ENCODE assay signal across 10 cellular contexts in genomic region chr2:42791606-42792005, GRCh38. TPM values are rescaled to one million over a fixed set of nuclear protein-coding genes. Genes with fewer than 3 reads are reported as not detected.
A peak's percentile ranks its signal among the peaks of the same experiment; 100 is the strongest.
DNase-seq lines count a peak whose midpoint lies in the region; ATAC-seq and TF ChIP-seq lines count a peak whose summit lies in the region.
"Had no signal": no experiment of that assay in that cellular context is flagged by ENCODE, and none has a peak within 500 bp of the region (broad histone marks: within the 10 kb centered on the region; RNA-seq: fewer than 3 reads in every experiment).

No MANE protein-coding gene starts in this region.

- H3K4me1 Mint-ChIP-seq in activated T-cell treated with anti-CD3 and anti-CD28 coated beads, Interleukin-2, amount 50 U/mL, for 4 hours (ENCODE audit: low read depth), result peaks cover 30% of the 10 kb centered on the region
- H3K4me1 Mint-ChIP-seq in central memory CD8-positive, alpha-beta T cell, result peaks cover 6% of the 10 kb centered on the region
- peaks cover 17 to 46% (median 34%) of the 10 kb centered on the region in 7 donors for H3K4me1 Mint-ChIP-seq in naive thymus-derived CD4-positive, alpha-beta T cell

- no peak for TF ChIP-seq POLR2A in transverse colon (IDR thresholded peaks at IDR 0.05)

- intact Hi-C loops in naive thymus-derived CD4-positive, alpha-beta T cell (cut with micrococcal nuclease), result loop anchor here in 1 of 2 donors (1.0 kb wide), 1 partner anchor 19 kb away; no protein-coding TSS in a partner anchor
- intact Hi-C loops in transverse colon (cut with DNase I; ENCODE audit: low total_unique reads), result no loop called here

- H3K9me3 ChIP-seq in naive thymus-derived CD4-positive, alpha-beta T cell (ENCODE audit: control insufficient read depth in 2 of 3, low read length in 3 of 3), result no peaks in the 10 kb centered on the region
- no peaks in the 10 kb centered on the region for H3K9me3 ChIP-seq in transverse colon

- H3K4me3 ChIP-seq in naive thymus-derived CD4-positive, alpha-beta T cell (ENCODE audit: low read length), result no peak overlapping the region
- peak overlapping the region in 2 of 4 donors; percentile 58 to 64 for H3K4me3 ChIP-seq in transverse colon

- H3K27ac ChIP-seq in naive thymus-derived CD4-positive, alpha-beta T cell (ENCODE audit: low read depth, low read length), result no peak overlapping the region
- peak overlapping the region in 3 of 4 donors; percentile 83 to 88 (median 85) for H3K27ac ChIP-seq in transverse colon
- H3K27ac ChIP-seq: RWPE1 had no signal

- POLR2A ChIA-PET in naive thymus-derived CD4-positive, alpha-beta T cell (lab: Charles Lee), result interaction anchor here (0.7 kb wide), 1 partner anchor 9 kb away, joined by 3 read pairs; no protein-coding TSS in a partner anchor

- H3K36me3 ChIP-seq in naive thymus-derived CD4-positive, alpha-beta T cell (ENCODE audit: control insufficient read depth in 2 of 3, insufficient read depth in 3 of 3, low read length in 3 of 3), result no peaks in the 10 kb centered on the region
- no peaks in the 10 kb centered on the region for H3K36me3 ChIP-seq in transverse colon

- TF ChIP-seq EP300 in transverse colon (IDR thresholded peaks at IDR 0.05; ENCODE audit: low read depth), result no peak

- TF ChIP-seq CTCF in transverse colon (IDR thresholded peaks at IDR 0.05), result no peak

- in situ Hi-C loops in transverse colon (cut with MboI; ENCODE audit: low pct_ligation_motif_present in 1 of 4, low pct_unique_long_range_greater_than_20kb in 1 of 4, low sequenced_read_pairs in 3 of 4), result no loop called here

- DNase-seq in activated T-cell treated with anti-CD3 and anti-CD28 coated beads, Interleukin-2, amount 50 U/mL, for 4 hours, result no peak
- DNase-seq in activated T-cell treated with anti-CD3 and anti-CD28 coated beads for 4 hours (no peak), transverse colon (no peak), COLO829 (ENCODE audit: low spot score) (no peak)
- no peak for DNase-seq in central memory CD8-positive, alpha-beta T cell (ENCODE audit: low spot score in 2 of 2)
- DNase-seq in naive thymus-derived CD4-positive, alpha-beta T cell, result no peak
- DNase-seq: NCI-H1694 had no signal

- ATAC-seq in activated T-cell treated with anti-CD3 and anti-CD28 coated beads, Interleukin-2, amount 50 U/mL, for 4 hours, result no peak
- ATAC-seq in central memory CD8-positive, alpha-beta T cell (replicated peaks; ENCODE audit: extremely low read depth, poor library complexity, severe bottlenecking), result no peak
- no peak for ATAC-seq in naive thymus-derived CD4-positive, alpha-beta T cell
- ATAC-seq in HG02642 (IDR thresholded peaks at IDR 0.05; ENCODE audit: poor library complexity, unreplicated experiment) (no peak), HG03439 (IDR thresholded peaks at IDR 0.05; ENCODE audit: unreplicated experiment) (no peak)

- H3K4me3 Mint-ChIP-seq in activated T-cell treated with anti-CD3 and anti-CD28 coated beads, Interleukin-2, amount 50 U/mL, for 4 hours, result peak overlapping the region; percentile 20
- H3K4me3 Mint-ChIP-seq in central memory CD8-positive, alpha-beta T cell, result peak overlapping the region; percentile 73
- peak overlapping the region; percentile 78 to 94 (median 84) for H3K4me3 Mint-ChIP-seq in naive thymus-derived CD4-positive, alpha-beta T cell

- WGBS in transverse colon (ENCODE audit: low coverage in 1 of 2), 2 donors, result 66% methylated on average over 4 of the region's 4 CpGs; no CpG with 5 or more reads in 1 of the 2 donors

- peaks cover 51% of the 10 kb centered on the region for H3K27me3 Mint-ChIP-seq in activated T-cell treated with anti-CD3 and anti-CD28 coated beads, Interleukin-2, amount 50 U/mL, for 4 hours (ENCODE audit: low read depth)
- H3K27me3 Mint-ChIP-seq in central memory CD8-positive, alpha-beta T cell, result peaks cover 74% of the 10 kb centered on the region
- H3K27me3 Mint-ChIP-seq in naive thymus-derived CD4-positive, alpha-beta T cell, result peaks cover 30 to 48% (median 37%) of the 10 kb centered on the region in 5 donors

- no peaks in the 10 kb centered on the region for H3K9me3 Mint-ChIP-seq in activated T-cell treated with anti-CD3 and anti-CD28 coated beads, Interleukin-2, amount 50 U/mL, for 4 hours
- no peaks in the 10 kb centered on the region for H3K9me3 Mint-ChIP-seq in central memory CD8-positive, alpha-beta T cell
- H3K9me3 Mint-ChIP-seq in naive thymus-derived CD4-positive, alpha-beta T cell, result peaks cover 0 to 4% (median 0%) of the 10 kb centered on the region in 11 donors

- peaks cover 1% of the 10 kb centered on the region for H3K36me3 Mint-ChIP-seq in activated T-cell treated with anti-CD3 and anti-CD28 coated beads, Interleukin-2, amount 50 U/mL, for 4 hours (ENCODE audit: insufficient read depth)
- H3K36me3 Mint-ChIP-seq in central memory CD8-positive, alpha-beta T cell (ENCODE audit: insufficient read depth), result peaks cover 5% of the 10 kb centered on the region
- peaks cover 0 to 8% (median 6%) of the 10 kb centered on the region in 5 donors for H3K36me3 Mint-ChIP-seq in naive thymus-derived CD4-positive, alpha-beta T cell

- CTCF ChIA-PET in naive thymus-derived CD4-positive, alpha-beta T cell (lab: Charles Lee), result interaction anchor here (1.5 kb wide), 1 partner anchor 19 kb away, joined by 3 read pairs; no protein-coding TSS in a partner anchor

- peaks cover 0 to 5% of the 10 kb centered on the region in 2 donors for H3K27me3 ChIP-seq in naive thymus-derived CD4-positive, alpha-beta T cell (ENCODE audit: control insufficient read depth in 2 of 2, insufficient read depth in 2 of 2, low read length in 2 of 2)
- no peaks in the 10 kb centered on the region for H3K27me3 ChIP-seq in transverse colon

- no peak overlapping the region for H3K27ac Mint-ChIP-seq in central memory CD8-positive, alpha-beta T cell (ENCODE audit: low read depth)
- peak overlapping the region in 2 of 9 donors; percentile 23 to 51 for H3K27ac Mint-ChIP-seq in naive thymus-derived CD4-positive, alpha-beta T cell

- peaks cover 0 to 15% of the 10 kb centered on the region in 2 donors for H3K4me1 ChIP-seq in naive thymus-derived CD4-positive, alpha-beta T cell (ENCODE audit: control insufficient read depth in 2 of 2, insufficient read depth in 2 of 2, low read length in 2 of 2)
- peaks cover 0 to 25% (median 12%) of the 10 kb centered on the region in 4 donors for H3K4me1 ChIP-seq in transverse colon

RNA-seq across cellular contexts. Expression of gene HAAO, which starts 0.8 kb away (rescaled TPM):
- under 1 TPM in 2 of 3 donors, not detected in 1; 0.24 to 0.30 TPM for total RNA-seq in activated T-cell treated with anti-CD3 and anti-CD28 coated beads, Interleukin-2, amount 50 U/mL, for 4 hours
- total RNA-seq in naive thymus-derived CD4-positive, alpha-beta T cell, result 1 to 10 TPM in 2 of 5 experiments, under 1 TPM in 1, not detected in 2; 0.82 to 5.1 (median 1.8) TPM
- under 1 TPM in 1 of 2 donors, not detected in 1; 0.33 TPM for polyA plus RNA-seq in naive thymus-derived CD4-positive, alpha-beta T cell
- total RNA-seq in transverse colon, result 10 to 100 TPM in 1 of 4 donors, 1 to 10 TPM in 2, not detected in 1; 1.9 to 29.4 (median 4.0) TPM

RNA-seq across cellular contexts. Expression of gene OXER1, which starts 27.7 kb away (rescaled TPM):
- under 1 TPM in 1 of 3 donors, not detected in 2; 0.33 TPM for total RNA-seq in activated T-cell treated with anti-CD3 and anti-CD28 coated beads, Interleukin-2, amount 50 U/mL, for 4 hours
- total RNA-seq in naive thymus-derived CD4-positive, alpha-beta T cell, result 1 to 10 TPM in 1 of 5 experiments, under 1 TPM in 2, not detected in 2; 0.12 to 3.0 (median 0.37) TPM
- polyA plus RNA-seq in naive thymus-derived CD4-positive, alpha-beta T cell, result under 1 TPM in 1 of 2 donors, not detected in 1; 0.36 TPM
- 1 to 10 TPM in 2 of 4 donors, under 1 TPM in 1, not detected in 1; 0.48 to 6.4 (median 4.9) TPM for total RNA-seq in transverse colon

Comparison
In these comparisons a context has a peak if more than half of its experiments do, and no peak if none do; other contexts are left out.
1. H3K4me3 Mint-ChIP-seq: peak in every context shown above with its lines; median percentile 84 in naive thymus-derived CD4-positive, alpha-beta T cell; 73 in central memory CD8-positive, alpha-beta T cell; 20 in activated T-cell treated with anti-CD3 and anti-CD28 coated beads, Interleukin-2, amount 50 U/mL, for 4 hours.